8 cellular contexts compared by ENCODE assay signal in the genomic region with DNA sequence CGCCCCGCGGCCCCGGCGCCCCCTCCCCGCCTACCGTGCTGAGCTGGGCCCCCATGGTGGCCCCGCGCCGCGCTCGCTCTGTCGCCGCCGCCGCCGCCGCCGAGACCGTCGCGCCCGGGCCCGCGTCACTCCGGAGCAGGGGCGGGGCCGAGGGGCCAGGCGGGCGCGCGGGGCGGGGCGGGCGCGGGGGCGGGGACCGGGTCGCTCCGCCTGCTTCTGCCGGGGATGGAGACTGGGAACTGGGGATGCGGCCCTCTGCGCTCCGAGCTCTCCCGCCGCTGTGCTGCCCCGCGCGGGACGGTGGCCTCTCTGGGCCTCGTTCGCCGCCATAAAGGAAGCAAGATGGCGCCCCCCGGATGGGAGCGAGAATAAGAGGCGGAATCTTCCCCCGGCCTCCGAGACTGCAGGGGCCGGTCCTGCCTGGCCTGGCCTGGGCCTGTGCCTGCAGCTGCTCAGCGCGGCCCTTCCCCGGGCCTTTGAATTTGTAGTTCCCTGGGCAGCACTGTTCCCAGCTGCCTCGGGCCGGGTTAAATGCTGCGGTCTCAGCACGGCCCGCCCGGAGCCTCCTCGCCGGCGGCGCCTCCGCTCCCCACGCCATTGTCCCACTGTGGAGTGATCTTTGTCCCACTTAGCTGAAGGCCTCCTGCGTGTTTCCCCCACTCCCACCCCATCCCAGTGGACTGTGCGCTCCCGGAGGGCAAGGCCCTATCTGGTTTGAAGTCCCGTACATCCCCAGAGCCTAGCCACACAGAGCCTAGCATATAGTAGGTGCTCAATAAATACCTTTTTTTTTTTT. TPM values are rescaled to one million over a fixed set of nuclear protein-coding genes. Genes with fewer than 3 reads are reported as not detected.
A peak's percentile ranks its signal among the peaks of the same experiment; 100 is the strongest.
DNase-seq lines count a peak whose midpoint lies in the region; ATAC-seq and TF ChIP-seq lines count a peak whose summit lies in the region.

Gene CYB5R3, minus strand, starts transcription at position 132 of the 796 bp plus-strand sequence. Its CDS starts 77 bp downstream, at position 55.

- peaks cover 27% of the 10 kb centered on the region for H3K4me1 Mint-ChIP-seq in CD4-positive, alpha-beta T cell (ENCODE audit: low read depth)

- no peak for TF ChIP-seq CTCF in CD4-positive, alpha-beta T cell (IDR thresholded peaks at IDR 0.05)
- TF ChIP-seq CTCF in Panc1 (IDR thresholded peaks at IDR 0.05), result no peak
- peak in 2 of 3 experiments; percentile 10 to 31 for TF ChIP-seq CTCF in esophagus muscularis mucosa (IDR thresholded peaks at IDR 0.05)

- peak within 1 kb of the TSS; percentile 99 for H3K4me3 Mint-ChIP-seq in CD4-positive, alpha-beta T cell

- peak; percentile 76 for ATAC-seq in CD4-positive, alpha-beta T cell (ENCODE audit: poor library complexity)
- peak; percentile 57 for ATAC-seq in GM19452 (IDR thresholded peaks at IDR 0.05; ENCODE audit: unreplicated experiment)
- peak; percentile 93 for ATAC-seq in Panc1

- CTCF ChIA-PET in CD4-positive, alpha-beta T cell (lab: Charles Lee), result no interaction called here
- CTCF ChIA-PET in Panc1 (lab: Charles Lee), result no interaction called here

- H3K27me3 ChIP-seq in CD4-positive, alpha-beta T cell (ENCODE audit: control insufficient read depth, insufficient read depth, low read length), result no peaks in the 10 kb centered on the region
- H3K27me3 ChIP-seq in Panc1 (ENCODE audit: control insufficient read depth, insufficient read depth, low read length) (no peaks in the 10 kb centered on the region), esophagus muscularis mucosa (no peaks in the 10 kb centered on the region), muscle layer of duodenum (ENCODE audit: low read depth, low read length) (no peaks in the 10 kb centered on the region)

- intact Hi-C loops in CD4-positive, alpha-beta T cell (cut with DNase I, micrococcal nuclease), result loop anchor here (1.0 to 2.0 kb wide), 2 partner anchors 35 kb away; partner anchors contain the start of gene POLDIP3 (in 2 of the 2)
- intact Hi-C loops in Panc1 (cut with micrococcal nuclease; ENCODE audit: unreplicated experiment) (no loop called here), esophagus muscularis mucosa (cut with DNase I) (no loop called here)

- H3K36me3 ChIP-seq in Panc1 (ENCODE audit: control insufficient read depth, insufficient read depth, low read length) (no peaks in the 10 kb centered on the region; the same call in 1 of the 2 replicates), esophagus muscularis mucosa (no peaks in the 10 kb centered on the region), muscle layer of duodenum (ENCODE audit: control insufficient read depth in 1 of 2, insufficient read depth in 2 of 2, low read length in 2 of 2) (no peaks in the 10 kb centered on the region)

- no peaks in the 10 kb centered on the region for H3K27me3 Mint-ChIP-seq in CD4-positive, alpha-beta T cell

- TSS peak; percentile 97 for BruUV-seq in Panc1 (replicated peaks; lab: Mats Ljungman, UMichigan)

- in situ Hi-C loops in Panc1 (cut with HindIII; ENCODE audit: low pct_unique_long_range_greater_than_20kb, low sequenced_read_pairs), result no loop called here

- H3K27ac ChIP-seq in CD4-positive, alpha-beta T cell (ENCODE audit: low read depth, low read length), result peak within 1 kb of the TSS; percentile 38
- H3K27ac ChIP-seq in Panc1 (ENCODE audit: low read length) (peak within 1 kb of the TSS; percentile 85), esophagus muscularis mucosa (replicated peaks in 1 of 4) (peak within 1 kb of the TSS; percentile 93 to 98 (median 96)), muscle layer of duodenum (ENCODE audit: low read length) (peak within 1 kb of the TSS; percentile 91)

- no peak for TF ChIP-seq EP300 in esophagus muscularis mucosa (IDR thresholded peaks at IDR 0.05)

- no peaks in the 10 kb centered on the region for H3K9me3 Mint-ChIP-seq in CD4-positive, alpha-beta T cell

- POLR2A ChIA-PET in CD4-positive, alpha-beta T cell (lab: Charles Lee), result interaction anchor here (0.8 to 4.9 kb wide), 8 partner anchors 29 to 1181 kb away, joined by 3 to 58 read pairs (median 3); partner anchors contain the start of genes ACO2, ARFGAP3, EFCAB6 and PACSIN2
- POLR2A ChIA-PET in Panc1 (lab: Charles Lee), result interaction anchor here (0.6 kb wide), 2 partner anchors 29 to 34 kb away, joined by 3 to 10 read pairs; no protein-coding TSS in a partner anchor

- peak; percentile 50 to 78 (median 66) for DNase-seq in CD4-positive, alpha-beta T cell
- DNase-seq in HT1080 (ENCODE audit: low read depth) (peak; percentile 87), Panc1 (ENCODE audit: low read depth, low spot score) (no peak), esophagus muscularis mucosa (ENCODE audit: extremely low spot score) (peak; percentile 95)
- peak; percentile 87 to 90 for DNase-seq in activated T-cell treated with anti-CD3 and anti-CD28 coated beads, Interleukin-2, amount 50 U/mL, for 48 hours
- DNase-seq in stimulated activated CD8-positive, alpha-beta memory T cell treated with anti-CD3 and anti-CD28 coated beads, Interleukin-7, amount 100 ng/mL, for 24 hours (ENCODE audit: low read depth), result peak; percentile 49

- 28% methylated on average over 16 of the region's 79 CpGs for WGBS in esophagus muscularis mucosa

- no peaks in the 10 kb centered on the region for H3K9me3 ChIP-seq in CD4-positive, alpha-beta T cell (ENCODE audit: control insufficient read depth, low read length)
- H3K9me3 ChIP-seq in Panc1 (ENCODE audit: control insufficient read depth, insufficient read depth, low read depth, low read length) (no peaks in the 10 kb centered on the region), esophagus muscularis mucosa (no peaks in the 10 kb centered on the region), muscle layer of duodenum (ENCODE audit: control insufficient read depth in 1 of 2, low read length in 2 of 2) (no peaks in the 10 kb centered on the region)

- peak within 1 kb of the TSS; percentile 87 to 92 for H3K4me3 ChIP-seq in Panc1 (ENCODE audit: low read depth in 2 of 2, low read length in 2 of 2)
- H3K4me3 ChIP-seq in esophagus muscularis mucosa, result peak within 1 kb of the TSS; percentile 89 to 95 (median 92)
- peak within 1 kb of the TSS; percentile 90 to 98 for H3K4me3 ChIP-seq in muscle layer of duodenum (ENCODE audit: low read depth in 1 of 2, low read length in 2 of 2)

- peak; percentile 24 for TF ChIP-seq POLR2A in esophagus muscularis mucosa (IDR thresholded peaks at IDR 0.05; ENCODE audit: low read depth)

- peak within 1 kb of the TSS; percentile 98 for H3K27ac Mint-ChIP-seq in CD4-positive, alpha-beta T cell

- peaks cover 5% of the 10 kb centered on the region for H3K36me3 Mint-ChIP-seq in CD4-positive, alpha-beta T cell (ENCODE audit: low read depth)

- no peaks in the 10 kb centered on the region; the same call in none of the 2 replicates for H3K4me1 ChIP-seq in Panc1 (ENCODE audit: control insufficient read depth, insufficient read depth, low read length)
- peaks cover 45 to 49% (median 47%) of the 10 kb centered on the region in 4 donors for H3K4me1 ChIP-seq in esophagus muscularis mucosa
- peaks cover 27 to 45% of the 10 kb centered on the region in 2 donors for H3K4me1 ChIP-seq in muscle layer of duodenum (ENCODE audit: control insufficient read depth in 1 of 2, insufficient read depth in 2 of 2, low read length in 2 of 2)

RNA-seq across cellular contexts. Expression of gene CYB5R3, which starts in this region (rescaled TPM):
- 10 to 100 TPM; 39.8 to 41.2 TPM for total RNA-seq in CD4-positive, alpha-beta T cell
- 69.9 and 112 TPM in 2 replicates for total RNA-seq in HT1080 (2014; rRNA removed; shearing (Covaris generic))
- polyA plus RNA-seq in HT1080 (2015; cell fraction: cytosol; rRNA removed), result 200 and 230 TPM in 2 replicates
- 113 and 129 TPM in 2 replicates for polyA plus RNA-seq in HT1080 (2015; cell fraction: nucleus; rRNA removed)
- total RNA-seq in Panc1 (2021; ENCODE audit: unreplicated experiment) (102 TPM), esophagus muscularis mucosa (100 to 1,000 TPM; 154 to 287 (median 221) TPM)
- 194 TPM for polyA plus RNA-seq in Panc1 (2012; ENCODE audit: insufficient read length)

Comparison
In these comparisons a context has a peak if more than half of its experiments do, and no peak if none do; other contexts are left out.
1. H3K27ac ChIP-seq: peak in every context shown above with its lines; median percentile 96 in esophagus muscularis mucosa; 91 in muscle layer of duodenum; 85 in Panc1; 38 in CD4-positive, alpha-beta T cell.
2. CTCF ChIP-seq: peak in esophagus muscularis mucosa (2 of 3); none in CD4-positive, alpha-beta T cell (single experiment) and Panc1 (single experiment).
3. intact Hi-C loops: an anchor here in CD4-positive, alpha-beta T cell (1.0 to 2.0 kb wide); none called in Panc1 and esophagus muscularis mucosa.
4. Peak in every context shown above with its lines, with median percentiles within 50 percentile points of each other: ATAC-seq and H3K4me3 ChIP-seq.